In the genomic region with DNA sequence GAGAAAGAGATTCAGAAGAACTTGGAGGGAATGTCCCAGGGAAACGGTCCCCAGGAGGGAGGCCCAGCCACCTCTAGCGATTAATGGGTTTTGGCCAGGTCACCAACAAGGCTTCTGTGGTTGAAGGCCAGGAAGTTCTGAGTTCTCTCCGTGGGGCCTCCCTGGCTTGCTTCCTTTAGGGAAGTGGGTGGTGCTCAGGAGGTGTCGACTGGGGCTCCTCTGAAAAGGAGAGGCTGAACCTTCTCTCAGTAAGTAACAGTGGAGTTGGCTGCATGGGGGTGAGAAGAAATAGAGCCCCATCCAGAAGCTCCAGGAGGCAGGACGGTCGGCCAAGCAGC, we compare ENCODE assay signal across 1 cellular context.
TF ChIP-seq lines count a peak whose summit lies in the region.

No MANE protein-coding gene starts in this region.

TF ChIP-seq in GM23338, 12 proteins besides CTCF, POLR2A, EP300 and RAD21 (continued from another document):
- no peak for TF ChIP-seq ZNF462 (CRISPR knock-in tag; IDR thresholded peaks at IDR 0.05)
- TF ChIP-seq ZNF114 (CRISPR knock-in tag; IDR thresholded peaks at IDR 0.05) = no peak
- TF ChIP-seq ZNF331 (CRISPR knock-in tag; IDR thresholded peaks at IDR 0.05; ENCODE audit: low read depth) = no peak
- no peak for TF ChIP-seq NANOG (IDR thresholded peaks at IDR 0.05; ENCODE audit: borderline replicate concordance)
- no peak for TF ChIP-seq JUNB (IDR thresholded peaks at IDR 0.05; ENCODE audit: unreplicated experiment)
- no peak for TF ChIP-seq REST (IDR thresholded peaks at IDR 0.05; ENCODE audit: unreplicated experiment)
- no peak for TF ChIP-seq EZH2 (IDR thresholded peaks at IDR 0.05; ENCODE audit: low read depth, unreplicated experiment)
